In genomic region chr17:32127156-32127897, GRCh38 we compare ENCODE assay signal across 1 cellular context.
TF ChIP-seq lines count a peak whose summit lies in the region.

No MANE protein-coding gene starts in this region.

TF ChIP-seq in HCT116, 20 proteins besides CTCF, POLR2A, EP300 and RAD21 (continued from another document):
- TF ChIP-seq, protein P1, sequence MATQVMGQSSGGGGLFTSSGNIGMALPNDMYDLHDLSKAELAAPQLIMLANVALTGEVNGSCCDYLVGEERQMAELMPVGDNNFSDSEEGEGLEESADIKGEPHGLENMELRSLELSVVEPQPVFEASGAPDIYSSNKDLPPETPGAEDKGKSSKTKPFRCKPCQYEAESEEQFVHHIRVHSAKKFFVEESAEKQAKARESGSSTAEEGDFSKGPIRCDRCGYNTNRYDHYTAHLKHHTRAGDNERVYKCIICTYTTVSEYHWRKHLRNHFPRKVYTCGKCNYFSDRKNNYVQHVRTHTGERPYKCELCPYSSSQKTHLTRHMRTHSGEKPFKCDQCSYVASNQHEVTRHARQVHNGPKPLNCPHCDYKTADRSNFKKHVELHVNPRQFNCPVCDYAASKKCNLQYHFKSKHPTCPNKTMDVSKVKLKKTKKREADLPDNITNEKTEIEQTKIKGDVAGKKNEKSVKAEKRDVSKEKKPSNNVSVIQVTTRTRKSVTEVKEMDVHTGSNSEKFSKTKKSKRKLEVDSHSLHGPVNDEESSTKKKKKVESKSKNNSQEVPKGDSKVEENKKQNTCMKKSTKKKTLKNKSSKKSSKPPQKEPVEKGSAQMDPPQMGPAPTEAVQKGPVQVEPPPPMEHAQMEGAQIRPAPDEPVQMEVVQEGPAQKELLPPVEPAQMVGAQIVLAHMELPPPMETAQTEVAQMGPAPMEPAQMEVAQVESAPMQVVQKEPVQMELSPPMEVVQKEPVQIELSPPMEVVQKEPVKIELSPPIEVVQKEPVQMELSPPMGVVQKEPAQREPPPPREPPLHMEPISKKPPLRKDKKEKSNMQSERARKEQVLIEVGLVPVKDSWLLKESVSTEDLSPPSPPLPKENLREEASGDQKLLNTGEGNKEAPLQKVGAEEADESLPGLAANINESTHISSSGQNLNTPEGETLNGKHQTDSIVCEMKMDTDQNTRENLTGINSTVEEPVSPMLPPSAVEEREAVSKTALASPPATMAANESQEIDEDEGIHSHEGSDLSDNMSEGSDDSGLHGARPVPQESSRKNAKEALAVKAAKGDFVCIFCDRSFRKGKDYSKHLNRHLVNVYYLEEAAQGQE (IDR thresholded peaks at IDR 0.05; ENCODE audit: low read depth), result no peak
